In genomic region chr12:11486623-11487444, GRCh38 we compare ENCODE assay signal across 8 cellular contexts.
DNase-seq lines count a peak whose midpoint lies in the region; ATAC-seq, FAIRE-seq and TF ChIP-seq lines count a peak whose summit lies in the region.

No MANE protein-coding gene starts in this region.

- no peaks in the 10 kb centered on the region for H4K20me1 ChIP-seq in DOHH2 (ENCODE audit: control insufficient read depth, insufficient read depth, low read depth, low read length)

- H3K27me3 ChIP-seq in DOHH2 (ENCODE audit: control insufficient read depth, low read length): peaks cover 7% of the 10 kb centered on the region; the same call in 1 of the 2 replicates
- no peaks in the 10 kb centered on the region; the same call in 1 of the 2 replicates for H3K27me3 ChIP-seq in SJSA1 (replicated peaks)
- peaks cover 13% of the 10 kb centered on the region for H3K27me3 ChIP-seq in gastroesophageal sphincter
- no peaks in the 10 kb centered on the region for H3K27me3 ChIP-seq in pancreas
- H3K27me3 ChIP-seq in transverse colon: no peaks in the 10 kb centered on the region

- TF ChIP-seq CTCF in DOHH2 (IDR thresholded peaks at IDR 0.05; ENCODE audit: low read depth, low read length, poor library complexity, severe bottlenecking) (peak; percentile 98), gastroesophageal sphincter (IDR thresholded peaks at IDR 0.05) (peak; percentile 86 to 92 (median 88)), pancreas (IDR thresholded peaks at IDR 0.05) (peak; percentile 83 to 97 (median 94)), transverse colon (IDR thresholded peaks at IDR 0.05) (peak; percentile 91 to 97 (median 93))

- H3K27ac ChIP-seq in DOHH2 (ENCODE audit: low read depth, low read length): no peak overlapping the region
- H3K27ac ChIP-seq in SJSA1: no peak overlapping the region
- no peak overlapping the region for H3K27ac ChIP-seq in gastroesophageal sphincter
- no peak overlapping the region for H3K27ac ChIP-seq in pancreas
- H3K27ac ChIP-seq in transverse colon: no peak overlapping the region

- no peaks in the 10 kb centered on the region for H3K36me3 ChIP-seq in DOHH2 (ENCODE audit: control insufficient read depth, low read length)
- H3K36me3 ChIP-seq in SJSA1: no peaks in the 10 kb centered on the region
- no peaks in the 10 kb centered on the region for H3K36me3 ChIP-seq in gastroesophageal sphincter
- H3K36me3 ChIP-seq in pancreas: no peaks in the 10 kb centered on the region
- no peaks in the 10 kb centered on the region for H3K36me3 ChIP-seq in transverse colon

- no peaks in the 10 kb centered on the region for H3K9me3 ChIP-seq in DOHH2 (ENCODE audit: control insufficient read depth, insufficient read depth, low read length)
- H3K9me3 ChIP-seq in SJSA1 (replicated peaks): no peaks in the 10 kb centered on the region
- H3K9me3 ChIP-seq in gastroesophageal sphincter: no peaks in the 10 kb centered on the region
- no peaks in the 10 kb centered on the region for H3K9me3 ChIP-seq in pancreas
- no peaks in the 10 kb centered on the region for H3K9me3 ChIP-seq in transverse colon

- peak overlapping the region; percentile 36 for H3K4me2 ChIP-seq in DOHH2 (ENCODE audit: low read length)

- in situ Hi-C loops in transverse colon (cut with MboI; ENCODE audit: low pct_ligation_motif_present in 1 of 4, low pct_unique_long_range_greater_than_20kb in 1 of 4, low sequenced_read_pairs in 3 of 4): loop anchor here in 3 of 4 donors (10.0 to 25.0 kb wide), 6 partner anchors 250 to 1250 kb away; no protein-coding TSS in a partner anchor

- peak; percentile 18 for DNase-seq in GOT3 (lab: John Stamatoyannopoulos, UW)
- DNase-seq in MV-4-11 (lab: John Stamatoyannopoulos, UW): peak; percentile 78
- peak; percentile 58 to 79 for DNase-seq in SJSA1 (ENCODE audit: low read depth in 1 of 2, low spot score in 2 of 2)
- peak; percentile 68 for DNase-seq in activated gamma-delta T cell treated with anti-CD3 and anti-CD28 coated beads, Interleukin-2, amount 50 U/mL, for 16 hours (ENCODE audit: low read depth)
- DNase-seq in pancreas: peak in 5 of 6 donors; percentile 64 to 76 (median 72)
- DNase-seq in transverse colon: peak; percentile 79

- TF ChIP-seq EP300 in gastroesophageal sphincter (IDR thresholded peaks at IDR 0.05): no peak
- TF ChIP-seq EP300 in transverse colon (IDR thresholded peaks at IDR 0.05; ENCODE audit: low read depth): no peak

- intact Hi-C loops in pancreas (cut with DNase I) (loop anchor here in 2 of 3 donors (10.0 kb wide), 2 partner anchors 252 to 712 kb away; no protein-coding TSS in a partner anchor), transverse colon (cut with DNase I; ENCODE audit: low total_unique reads) (loop anchor here (2.0 kb wide), 1 partner anchor 714 kb away; no protein-coding TSS in a partner anchor)

- FAIRE-seq in pancreas (lab: Jason Lieb, UNC): peak; percentile 97

- ATAC-seq in gastroesophageal sphincter (peak; percentile 76), pancreas (peak; percentile 85 to 99 (median 98))

- peaks cover 3% of the 10 kb centered on the region; the same call in 1 of the 2 replicates for H3K4me1 ChIP-seq in DOHH2 (ENCODE audit: control insufficient read depth, low read length)
- peaks cover 7% of the 10 kb centered on the region for H3K4me1 ChIP-seq in SJSA1 (replicated peaks)
- no peaks in the 10 kb centered on the region for H3K4me1 ChIP-seq in gastroesophageal sphincter
- no peaks in the 10 kb centered on the region for H3K4me1 ChIP-seq in pancreas
- no peaks in the 10 kb centered on the region for H3K4me1 ChIP-seq in transverse colon

- TF ChIP-seq POLR2A in gastroesophageal sphincter (IDR thresholded peaks at IDR 0.05): no peak
- TF ChIP-seq POLR2A in transverse colon (IDR thresholded peaks at IDR 0.05): no peak

- H3K4me3 ChIP-seq in DOHH2 (ENCODE audit: low read length) (no peak overlapping the region), SJSA1 (no peak overlapping the region), gastroesophageal sphincter (no peak overlapping the region), pancreas (no peak overlapping the region), transverse colon (no peak overlapping the region)

- WGBS in gastroesophageal sphincter (ENCODE audit: low coverage in 1 of 2), 2 donors: 20 to 28% methylated on average over 6 to 13 of the region's 13 CpGs
- WGBS in pancreas, 2 donors: 23 to 24% methylated on average over 13 of the region's 13 CpGs
- 22 to 23% methylated on average over 12 to 13 of the region's 13 CpGs for whole genome bisulfite sequencing in transverse colon (ENCODE audit: low coverage in 1 of 2), 2 donors

- H3K79me2 ChIP-seq in DOHH2 (ENCODE audit: control insufficient read depth, low read length): no peaks in the 10 kb centered on the region

- H3F3A ChIP-seq in DOHH2 (ENCODE audit: control insufficient read depth, insufficient read depth): no peaks in the 10 kb centered on the region

- no peaks in the 10 kb centered on the region for H3K9me2 ChIP-seq in DOHH2 (replicated peaks; ENCODE audit: control insufficient read depth, low read length)

Comparison
In these comparisons a context has a peak if more than half of its experiments do, and no peak if none do; other contexts are left out.
1. DNase-seq: peak in every context shown above with its lines; median percentile 79 in transverse colon; 78 in MV-4-11; 72 in pancreas; 68 in SJSA1; 68 in activated gamma-delta T cell treated with anti-CD3 and anti-CD28 coated beads, Interleukin-2, amount 50 U/mL, for 16 hours; 18 in GOT3.